14 cellular contexts compared by ENCODE assay signal in the genomic region with DNA sequence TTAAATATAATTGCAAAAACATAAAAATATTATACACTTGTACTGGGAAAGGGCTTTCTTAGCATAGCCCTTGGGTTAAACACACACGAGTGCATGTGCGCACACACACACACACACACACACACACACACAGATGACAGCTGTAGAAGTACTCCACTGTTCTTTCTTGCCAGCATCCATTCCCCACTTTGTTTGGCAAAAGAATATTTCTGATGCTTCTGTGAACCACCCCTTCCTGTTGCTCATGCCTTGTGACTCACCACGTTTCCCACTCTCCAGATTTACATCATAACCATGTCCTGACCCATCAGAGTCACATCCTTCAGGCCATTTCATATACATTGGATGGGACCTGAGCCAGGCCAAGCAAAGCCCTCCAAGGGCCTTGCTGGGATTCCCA.
DNase-seq lines count a peak whose midpoint lies in the region; ATAC-seq and TF ChIP-seq lines count a peak whose summit lies in the region.
"Had no signal": no experiment of that assay in that cellular context is flagged by ENCODE, and none has a peak within 500 bp of the region (broad histone marks: within the 10 kb centered on the region; RNA-seq: fewer than 3 reads in every experiment).

No MANE protein-coding gene starts in this region.

- peak overlapping the region; percentile 35 for H2AFZ ChIP-seq in PC-3 (ENCODE audit: low read length)

- no peaks in the 10 kb centered on the region for H3K36me3 Mint-ChIP-seq in activated T-cell treated with anti-CD3 and anti-CD28 coated beads, Interleukin-2, amount 50 U/mL, for 72 hours (ENCODE audit: insufficient read depth in 2 of 2)
- H3K36me3 Mint-ChIP-seq: brain had no signal

- H3K27me3 ChIP-seq in PC-3 (ENCODE audit: low read length) = no peaks in the 10 kb centered on the region
- H3K27me3 ChIP-seq: esophagus muscularis mucosa had no signal

- POLR2A ChIA-PET in PC-3 (lab: Charles Lee; ENCODE audit: unreplicated experiment) = no interaction called here

- peak; percentile 93 for ATAC-seq in PC-3
- no peak for ATAC-seq in activated T-cell treated with anti-CD3 and anti-CD28 coated beads, Interleukin-2, amount 50 U/mL, for 72 hours (replicated peaks in 1 of 2)
- ATAC-seq: GM12878 had no signal

- H3K9me2 ChIP-seq in PC-3 (replicated peaks; ENCODE audit: low read length) = no peaks in the 10 kb centered on the region

- no peak overlapping the region for H3K4me3 Mint-ChIP-seq in activated T-cell treated with anti-CD3 and anti-CD28 coated beads, Interleukin-2, amount 50 U/mL, for 72 hours
- H3K4me3 Mint-ChIP-seq: brain, neural crest cell had no signal

- no peaks in the 10 kb centered on the region for H4K20me1 ChIP-seq in PC-3 (ENCODE audit: low read length)

- H3K27ac Mint-ChIP-seq in activated T-cell treated with anti-CD3 and anti-CD28 coated beads, Interleukin-2, amount 50 U/mL, for 72 hours = no peak overlapping the region

- no peaks in the 10 kb centered on the region for H3K9me3 ChIP-seq in PC-3 (ENCODE audit: low read length)
- H3K9me3 ChIP-seq: esophagus muscularis mucosa had no signal

- H3K4me1 Mint-ChIP-seq in activated T-cell treated with anti-CD3 and anti-CD28 coated beads, Interleukin-2, amount 50 U/mL, for 72 hours (ENCODE audit: low read depth) = no peaks in the 10 kb centered on the region
- H3K4me1 Mint-ChIP-seq: brain, neural crest cell had no signal

- peaks cover 28% of the 10 kb centered on the region for H3K4me1 ChIP-seq in PC-3 (ENCODE audit: insufficient read depth, low read length)
- H3K4me1 ChIP-seq: esophagus muscularis mucosa had no signal

- H3K27me3 Mint-ChIP-seq in activated T-cell treated with anti-CD3 and anti-CD28 coated beads, Interleukin-2, amount 50 U/mL, for 72 hours (ENCODE audit: low read depth) = no peaks in the 10 kb centered on the region
- H3K27me3 Mint-ChIP-seq: brain had no signal

- no peaks in the 10 kb centered on the region for H3F3A ChIP-seq in PC-3 (ENCODE audit: low read length, unreplicated experiment)

- no TSS peak for BruUV-seq in PC-3 (replicated peaks; lab: Mats Ljungman, UMichigan)

- peak overlapping the region; percentile 49 for H3K9ac ChIP-seq in PC-3 (ENCODE audit: low read length)

- peak overlapping the region; percentile 85 for H3K27ac ChIP-seq in PC-3 (ENCODE audit: low read length)
- H3K27ac ChIP-seq: esophagus muscularis mucosa had no signal

- no peak overlapping the region for H3K4me3 ChIP-seq in PC-3 (ENCODE audit: low read length)
- H3K4me3 ChIP-seq in epithelial cell of esophagus (ENCODE audit: low read length) = no peak overlapping the region
- H3K4me3 ChIP-seq: esophagus muscularis mucosa, GM12878 had no signal

- DNase-seq in EH (ENCODE audit: low read depth) (peak; percentile 91), PC-3 (peak; percentile 96), epithelial cell of esophagus (ENCODE audit: low read depth) (peak; percentile 94), pulmonary artery endothelial cell (ENCODE audit: low read depth, low spot score) (peak; percentile 84), germinal center (ENCODE audit: low spot score) (no peak)
- DNase-seq in activated T-cell treated with anti-CD3 and anti-CD28 coated beads, Interleukin-2, amount 50 U/mL, for 72 hours = no peak
- DNase-seq in activated CD4-positive, alpha-beta T cell treated with anti-CD3 and anti-CD28 coated beads, Interleukin-2, amount 50 U/mL, for 1 hour = no peak
- DNase-seq in stimulated activated CD4-positive, alpha-beta T cell treated with anti-CD3 and anti-CD28 coated beads, Interleukin-1b, Interleukin-23, amount 100 ng/mL, for 48 hours = no peak
- DNase-seq: H7; stimulated activated CD4-positive, alpha-beta T cell treated with anti-CD3 and anti-CD28 coated beads, Interleukin-15, amount 100 ng/mL, for 24 hours had no signal

- no peaks in the 10 kb centered on the region for H3K79me2 ChIP-seq in PC-3 (ENCODE audit: low read length)

- H3K36me3 ChIP-seq in PC-3 (ENCODE audit: low read depth, low read length) = no peaks in the 10 kb centered on the region
- H3K36me3 ChIP-seq: esophagus muscularis mucosa had no signal

- H3K9me3 Mint-ChIP-seq in activated T-cell treated with anti-CD3 and anti-CD28 coated beads, Interleukin-2, amount 50 U/mL, for 72 hours = peaks cover 5 to 9% of the 10 kb centered on the region in 2 donors
- H3K9me3 Mint-ChIP-seq: neural crest cell had no signal

- intact Hi-C loops in PC-3 (cut with micrococcal nuclease) = loop anchor here (1.0 to 10.0 kb wide), 4 partner anchors 68 to 710 kb away; no protein-coding TSS in a partner anchor

- peak overlapping the region; percentile 8 for H3K4me2 ChIP-seq in PC-3 (ENCODE audit: low read length)

- CTCF ChIA-PET in PC-3 (lab: Charles Lee) = no interaction called here

- TF ChIP-seq CTCF in PC-3 (conservative IDR thresholded peaks at IDR 0.05; ENCODE audit: low read depth, low read length) = no peak
- TF ChIP-seq CTCF in epithelial cell of esophagus (IDR thresholded peaks at IDR 0.05; ENCODE audit: insufficient read depth, low read depth, low read length, missing control alignments) = no peak

Comparison
In these comparisons a context has a peak if more than half of its experiments do, and no peak if none do; other contexts are left out.
1. DNase-seq: peak in EH (single experiment), PC-3 (single experiment), epithelial cell of esophagus (single experiment) and pulmonary artery endothelial cell (single experiment); none in activated T-cell treated with anti-CD3 and anti-CD28 coated beads, Interleukin-2, amount 50 U/mL, for 72 hours (0 of 2), activated CD4-positive, alpha-beta T cell treated with anti-CD3 and anti-CD28 coated beads, Interleukin-2, amount 50 U/mL, for 1 hour (single experiment), stimulated activated CD4-positive, alpha-beta T cell treated with anti-CD3 and anti-CD28 coated beads, Interleukin-1b, Interleukin-23, amount 100 ng/mL, for 48 hours (single experiment) and germinal center (single experiment).